Comparison of ENCODE assay signal across 15 cellular contexts in genomic region chr3:154144825-154145465, GRCh38.
"Had no signal": no experiment of that assay in that cellular context is flagged by ENCODE, and none has a peak within 500 bp of the region (broad histone marks: within the 10 kb centered on the region; RNA-seq: fewer than 3 reads in every experiment).

No MANE protein-coding gene starts in this region.

- H3K4me3 Mint-ChIP-seq: activated naive CD8-positive, alpha-beta T cell treated with anti-CD3 and anti-CD28 coated beads, Interleukin-2, amount 50 U/mL, for 24 hours; memory B cell; WTC11 had no signal

- H3K36me3 Mint-ChIP-seq: memory B cell, WTC11 had no signal

- H3K4me1 ChIP-seq: ascending aorta, uterus had no signal

- H3K27me3 ChIP-seq: ascending aorta, ovary, uterus had no signal

- H3K4me3 ChIP-seq: ascending aorta, ovary, skin epidermis, uterus had no signal

- H3K27ac Mint-ChIP-seq: activated naive CD8-positive, alpha-beta T cell treated with anti-CD3 and anti-CD28 coated beads, Interleukin-2, amount 50 U/mL, for 24 hours; memory B cell had no signal

- H3K9me3 ChIP-seq: ascending aorta, ovary, uterus had no signal

- H3K4me1 Mint-ChIP-seq: activated naive CD8-positive, alpha-beta T cell treated with anti-CD3 and anti-CD28 coated beads, Interleukin-2, amount 50 U/mL, for 24 hours; memory B cell had no signal

- H3K27ac ChIP-seq: ascending aorta, ovary, skin epidermis, uterus had no signal

- H3K9me3 Mint-ChIP-seq: activated naive CD8-positive, alpha-beta T cell treated with anti-CD3 and anti-CD28 coated beads, Interleukin-2, amount 50 U/mL, for 24 hours; memory B cell; WTC11 had no signal

- ATAC-seq: activated naive CD8-positive, alpha-beta T cell treated with anti-CD3 and anti-CD28 coated beads, Interleukin-2, amount 50 U/mL, for 24 hours had no signal

- H3K36me3 ChIP-seq: ascending aorta, ovary, uterus had no signal

- DNase-seq: activated CD4-positive, alpha-beta T cell treated with anti-CD3 and anti-CD28 coated beads for 48 hours; activated naive CD4-positive, alpha-beta T cell treated with Interleukin-2 at 50 U/mL for 16 hours; activated naive CD8-positive, alpha-beta T cell treated with anti-CD3 and anti-CD28 coated beads, Interleukin-2, amount 50 U/mL, for 24 hours; caudate nucleus; cortex of kidney; effector CD8-positive, alpha-beta T cell; foreskin melanocyte; head of caudate nucleus; ovary; stimulated activated CD4-positive, alpha-beta T cell treated with anti-CD3 and anti-CD28 coated beads, Interleukin-4, amount 100 ng/mL, for 4 hours; uterus had no signal
